In the genomic region with DNA sequence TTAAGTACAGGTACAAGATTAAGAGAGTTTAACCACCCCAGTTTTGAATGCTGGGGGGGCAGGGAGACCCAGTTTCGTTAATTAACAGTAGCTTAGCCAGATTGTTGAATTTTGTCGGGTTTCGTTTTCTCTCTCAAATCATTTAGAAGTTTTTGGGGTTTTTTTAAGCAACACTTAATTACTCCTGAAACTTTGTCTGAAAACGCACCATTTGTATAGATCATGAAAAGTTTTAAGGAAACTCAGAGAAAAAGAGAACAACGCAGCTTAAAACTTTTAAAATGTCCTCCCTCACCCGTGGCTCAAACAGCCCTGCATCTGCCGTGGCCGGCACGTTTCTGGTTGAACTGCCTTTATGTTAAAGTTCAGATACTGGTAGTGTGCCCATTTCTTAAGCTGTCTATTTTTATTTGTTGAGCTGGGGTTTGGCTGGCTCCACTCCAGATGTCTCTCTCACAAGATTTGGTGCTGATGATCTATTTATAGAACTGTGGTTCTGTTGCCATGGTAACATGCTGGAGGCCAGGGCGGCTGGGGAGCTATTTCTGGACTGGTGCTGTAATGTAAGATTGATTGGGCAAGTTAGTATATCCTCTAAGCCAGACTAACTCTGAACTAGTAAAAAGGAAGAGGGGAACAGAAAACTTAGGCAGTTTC, we compare ENCODE assay signal across 8 cellular contexts. TPM values are rescaled to one million over a fixed set of nuclear protein-coding genes. Genes with fewer than 3 reads are reported as not detected.
DNase-seq lines count a peak whose midpoint lies in the region; ATAC-seq and TF ChIP-seq lines count a peak whose summit lies in the region.

No MANE protein-coding gene starts in this region.

- peak; percentile 71 for ATAC-seq in GM19328 (IDR thresholded peaks at IDR 0.05; ENCODE audit: unreplicated experiment)
- ATAC-seq in HG03378 (IDR thresholded peaks at IDR 0.05; ENCODE audit: unreplicated experiment): peak; percentile 85
- ATAC-seq in esophagus mucosa: peak; percentile 81
- peak; percentile 95 for ATAC-seq in naive B cell (ENCODE audit: low read depth in 2 of 2)

- H3K4me1 Mint-ChIP-seq in naive B cell: peaks cover 49 to 67% (median 50%) of the 10 kb centered on the region in 3 donors

- H3K9me3 Mint-ChIP-seq in naive B cell: peaks cover 0 to 4% (median 0%) of the 10 kb centered on the region in 7 donors

- H3K27ac ChIP-seq in testis: peak overlapping the region; percentile 60 to 90

- intact Hi-C loops in testis (cut with DNase I; ENCODE audit: low total_unique reads): no loop called here

- H3K27me3 Mint-ChIP-seq in naive B cell: no peaks in the 10 kb centered on the region

- no peak for TF ChIP-seq POLR2A in testis (IDR thresholded peaks at IDR 0.05)

- no peaks in the 10 kb centered on the region for H3K36me3 ChIP-seq in testis (ENCODE audit: low read depth, missing control alignments)

- DNase-seq in COLO829 (ENCODE audit: low spot score): peak; percentile 92
- peak; percentile 48 for DNase-seq in NCI-H774 (lab: John Stamatoyannopoulos, UW)
- peak; percentile 34 for DNase-seq in activated CD8-positive, alpha-beta memory T cell treated with anti-CD3 and anti-CD28 coated beads, Interleukin-2, amount 50 U/mL, for 4 hours
- DNase-seq in naive B cell: peak; percentile 93
- DNase-seq in testis: peak; percentile 97

- 7% methylated on average over 10 of the region's 10 CpGs for WGBS in testis, 2 donors

- no peak for TF ChIP-seq CTCF in testis (IDR thresholded peaks at IDR 0.05)

- H3K9me3 ChIP-seq in testis: no peaks in the 10 kb centered on the region

- H3K27ac Mint-ChIP-seq in naive B cell: peak overlapping the region; percentile 95 to 99 (median 97)

- peak overlapping the region in 1 of 2 donors; percentile 1 for H3K4me3 ChIP-seq in testis

- peaks cover 33% of the 10 kb centered on the region for H3K4me1 ChIP-seq in testis

- H3K4me3 Mint-ChIP-seq in naive B cell: peak overlapping the region; percentile 76 to 98 (median 91)

- peaks cover 26 to 55% of the 10 kb centered on the region in 2 donors for H3K36me3 Mint-ChIP-seq in naive B cell

- no peaks in the 10 kb centered on the region for H3K27me3 ChIP-seq in testis

RNA-seq across cellular contexts. Expression of a gene that starts 55.1 kb away (rescaled TPM):
- total RNA-seq in esophagus mucosa (361 TPM), testis (100 to 1,000 TPM; 880 to 885 TPM)
- polyA plus RNA-seq in naive B cell (ENCODE audit: low read depth in 6 of 6) (100 to 1,000 TPM; 133 to 298 (median 194) TPM), testis (ENCODE audit: insufficient read depth, low read depth, low replicate concordance) (716 TPM)

RNA-seq across cellular contexts. Expression of a gene that starts 56.9 kb away (rescaled TPM):
- 0.64 TPM for total RNA-seq in esophagus mucosa
- under 1 TPM in 1 of 6 donors, not detected in 5; 0.35 TPM for polyA plus RNA-seq in naive B cell (ENCODE audit: low read depth in 6 of 6)
- 1 to 10 TPM; 3.5 to 4.4 TPM for total RNA-seq in testis
- 1.1 TPM for polyA plus RNA-seq in testis (ENCODE audit: insufficient read depth, low read depth, low replicate concordance)

Comparison
In these comparisons a context has a peak if more than half of its experiments do, and no peak if none do; other contexts are left out.
1. DNase-seq: peak in every context shown above with its lines; median percentile 97 in testis; 93 in naive B cell; 92 in COLO829; 48 in NCI-H774; 34 in activated CD8-positive, alpha-beta memory T cell treated with anti-CD3 and anti-CD28 coated beads, Interleukin-2, amount 50 U/mL, for 4 hours.